ENCODE assay signal across 17 cellular contexts in the genomic region with DNA sequence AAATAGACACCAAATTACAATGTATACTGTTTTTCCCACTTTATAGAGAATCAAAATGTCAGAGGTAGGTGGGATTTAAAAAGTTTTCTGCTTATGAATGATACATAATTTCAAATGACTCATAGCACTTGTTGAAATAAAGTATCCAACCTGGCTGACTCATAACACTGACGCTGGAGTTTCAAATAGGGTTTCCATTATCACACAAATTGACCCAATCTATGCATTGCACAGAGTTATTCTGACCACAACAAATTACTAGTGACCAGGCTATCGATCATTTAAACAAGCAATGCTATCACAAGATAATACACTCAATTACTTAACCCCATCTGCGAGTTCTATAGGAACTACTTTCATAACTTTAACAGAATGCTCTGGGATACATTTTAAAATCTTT. TPM values are rescaled to one million over a fixed set of nuclear protein-coding genes. Genes with fewer than 3 reads are reported as not detected.
DNase-seq lines count a peak whose midpoint lies in the region; ATAC-seq and TF ChIP-seq lines count a peak whose summit lies in the region.
"Had no signal": no experiment of that assay in that cellular context is flagged by ENCODE, and none has a peak within 500 bp of the region (broad histone marks: within the 10 kb centered on the region; RNA-seq: fewer than 3 reads in every experiment).

No MANE protein-coding gene starts in this region.

- intact Hi-C loops in left lung (cut with DNase I) (no loop called here), Calu3 (cut with micrococcal nuclease; ENCODE audit: unreplicated experiment) (loop anchor here (1.0 kb wide), 1 partner anchor 11 kb away; no protein-coding TSS in a partner anchor)

- peaks cover 0 to 49% of the 10 kb centered on the region in 2 donors for H3K27me3 ChIP-seq in left lung
- H3K27me3 ChIP-seq: uterus had no signal

- no peak overlapping the region for H3K4me3 ChIP-seq in left lung
- H3K4me3 ChIP-seq: uterus had no signal

- no peak for DNase-seq in activated T-cell treated with anti-CD3 and anti-CD28 coated beads, Interleukin-2, amount 50 U/mL, for 24 hours
- no peak for DNase-seq in activated T-cell treated with anti-CD3 and anti-CD28 coated beads, Interleukin-2, amount 50 U/mL, for 48 hours
- DNase-seq in HS-5 (ENCODE audit: low read depth) (peak; percentile 47), left lung (no peak), Calu3 (no peak), germinal center (ENCODE audit: low spot score) (no peak), HUDEP-2 (lab: John Stamatoyannopoulos, UW; ENCODE audit: unreplicated experiment in 76 of 76) (no peak)
- no peak for DNase-seq in activated naive CD8-positive, alpha-beta T cell treated with anti-CD3 and anti-CD28 coated beads for 36 hours
- DNase-seq: central memory CD4-positive, alpha-beta T cell; effector memory CD8-positive, alpha-beta T cell; foreskin fibroblast; GF-D8; naive B cell; NCI-H510A; small intestine; uterus had no signal

- no TSS peak for BruUV-seq in Calu3 (replicated peaks; lab: Mats Ljungman, UMichigan)

- TF ChIP-seq CTCF in left lung (IDR thresholded peaks at IDR 0.05), result no peak
- no peak for TF ChIP-seq CTCF in Calu3 (IDR thresholded peaks at IDR 0.05; ENCODE audit: unreplicated experiment)

- H3K27ac Mint-ChIP-seq in activated T-cell treated with anti-CD3 and anti-CD28 coated beads, Interleukin-2, amount 50 U/mL, for 24 hours, result peak overlapping the region; percentile 48
- H3K27ac Mint-ChIP-seq in activated naive CD8-positive, alpha-beta T cell treated with anti-CD3 and anti-CD28 coated beads for 36 hours, result peak overlapping the region; percentile 30
- no peak overlapping the region for H3K27ac Mint-ChIP-seq in Calu3 (ENCODE audit: unreplicated experiment)
- H3K27ac Mint-ChIP-seq: activated naive CD4-positive, alpha-beta T cell treated with anti-CD3 and anti-CD28 coated beads, Interleukin-2, amount 50 U/mL, for 24 hours; effector memory CD8-positive, alpha-beta T cell; naive B cell had no signal

- H3K4me3 Mint-ChIP-seq in activated T-cell treated with anti-CD3 and anti-CD28 coated beads, Interleukin-2, amount 50 U/mL, for 24 hours, result no peak overlapping the region
- H3K4me3 Mint-ChIP-seq in activated naive CD8-positive, alpha-beta T cell treated with anti-CD3 and anti-CD28 coated beads for 36 hours, result no peak overlapping the region
- no peak overlapping the region for H3K4me3 Mint-ChIP-seq in Calu3 (ENCODE audit: low read depth, unreplicated experiment)
- H3K4me3 Mint-ChIP-seq: activated naive CD4-positive, alpha-beta T cell treated with anti-CD3 and anti-CD28 coated beads, Interleukin-2, amount 50 U/mL, for 24 hours; effector memory CD8-positive, alpha-beta T cell; naive B cell had no signal

- ATAC-seq in left lung, result peak; percentile 17
- ATAC-seq: effector memory CD8-positive, alpha-beta T cell had no signal

- peaks cover 0 to 3% of the 10 kb centered on the region in 2 donors for H3K4me1 ChIP-seq in left lung
- H3K4me1 ChIP-seq: uterus had no signal

- H3K36me3 Mint-ChIP-seq in activated T-cell treated with anti-CD3 and anti-CD28 coated beads, Interleukin-2, amount 50 U/mL, for 24 hours (ENCODE audit: low read depth), result no peaks in the 10 kb centered on the region
- H3K36me3 Mint-ChIP-seq in activated naive CD8-positive, alpha-beta T cell treated with anti-CD3 and anti-CD28 coated beads for 36 hours, result peaks cover 2% of the 10 kb centered on the region
- no peaks in the 10 kb centered on the region for H3K36me3 Mint-ChIP-seq in Calu3 (ENCODE audit: insufficient read depth, unreplicated experiment)
- H3K36me3 Mint-ChIP-seq: activated naive CD4-positive, alpha-beta T cell treated with anti-CD3 and anti-CD28 coated beads, Interleukin-2, amount 50 U/mL, for 24 hours; naive B cell had no signal

- no peaks in the 10 kb centered on the region for H3K36me3 ChIP-seq in left lung
- H3K36me3 ChIP-seq: uterus had no signal

- peaks cover 59% of the 10 kb centered on the region for H3K4me1 Mint-ChIP-seq in activated T-cell treated with anti-CD3 and anti-CD28 coated beads, Interleukin-2, amount 50 U/mL, for 24 hours (ENCODE audit: low read depth)
- H3K4me1 Mint-ChIP-seq in activated naive CD8-positive, alpha-beta T cell treated with anti-CD3 and anti-CD28 coated beads for 36 hours, result peaks cover 60% of the 10 kb centered on the region
- H3K4me1 Mint-ChIP-seq in Calu3 (ENCODE audit: low read depth, unreplicated experiment), result no peaks in the 10 kb centered on the region

- no peaks in the 10 kb centered on the region for H3K9me3 ChIP-seq in left lung
- H3K9me3 ChIP-seq: uterus had no signal

- H3K27me3 Mint-ChIP-seq in activated T-cell treated with anti-CD3 and anti-CD28 coated beads, Interleukin-2, amount 50 U/mL, for 24 hours, result peaks cover 13% of the 10 kb centered on the region
- peaks cover 14% of the 10 kb centered on the region for H3K27me3 Mint-ChIP-seq in activated naive CD8-positive, alpha-beta T cell treated with anti-CD3 and anti-CD28 coated beads for 36 hours
- peaks cover 99% of the 10 kb centered on the region for H3K27me3 Mint-ChIP-seq in Calu3 (ENCODE audit: unreplicated experiment)

- H3K27ac ChIP-seq in left lung, result no peak overlapping the region
- H3K27ac ChIP-seq: uterus had no signal

- no peaks in the 10 kb centered on the region for H3K9me3 Mint-ChIP-seq in activated T-cell treated with anti-CD3 and anti-CD28 coated beads, Interleukin-2, amount 50 U/mL, for 24 hours
- no peaks in the 10 kb centered on the region for H3K9me3 Mint-ChIP-seq in activated naive CD8-positive, alpha-beta T cell treated with anti-CD3 and anti-CD28 coated beads for 36 hours
- no peaks in the 10 kb centered on the region for H3K9me3 Mint-ChIP-seq in Calu3 (ENCODE audit: low read depth, unreplicated experiment)
- H3K9me3 Mint-ChIP-seq: activated naive CD4-positive, alpha-beta T cell treated with anti-CD3 and anti-CD28 coated beads, Interleukin-2, amount 50 U/mL, for 24 hours; effector memory CD8-positive, alpha-beta T cell; naive B cell had no signal

- CTCF ChIA-PET in Calu3 (lab: Charles Lee), result no interaction called here

RNA-seq across cellular contexts. Expression of gene PRELID3B, which starts 31.9 kb away (rescaled TPM):
- 100 to 1,000 TPM; 131 to 143 TPM for total RNA-seq in activated naive CD8-positive, alpha-beta T cell treated with anti-CD3 and anti-CD28 coated beads for 36 hours
- 10 to 100 TPM; 55.7 to 56.3 TPM for total RNA-seq in left lung
- total RNA-seq in Calu3 (2022), result 128 and 136 TPM in 2 replicates

RNA-seq across cellular contexts. Expression of gene ATP5F1E, which starts 42.3 kb away (rescaled TPM):
- 10 to 100 TPM; 83.0 to 84.4 TPM for total RNA-seq in activated naive CD8-positive, alpha-beta T cell treated with anti-CD3 and anti-CD28 coated beads for 36 hours
- 10 to 100 TPM; 75.5 to 90.7 TPM for total RNA-seq in left lung
- total RNA-seq in Calu3 (2022), result 108 and 116 TPM in 2 replicates

RNA-seq across cellular contexts. Expression of gene TUBB1, which starts 55.2 kb away (rescaled TPM):
- not detected for total RNA-seq in activated naive CD8-positive, alpha-beta T cell treated with anti-CD3 and anti-CD28 coated beads for 36 hours
- total RNA-seq in left lung, result 1 to 10 TPM; 2.0 to 3.6 TPM
- not detected in 2 replicates for total RNA-seq in Calu3 (2022)
